In the genomic region with DNA sequence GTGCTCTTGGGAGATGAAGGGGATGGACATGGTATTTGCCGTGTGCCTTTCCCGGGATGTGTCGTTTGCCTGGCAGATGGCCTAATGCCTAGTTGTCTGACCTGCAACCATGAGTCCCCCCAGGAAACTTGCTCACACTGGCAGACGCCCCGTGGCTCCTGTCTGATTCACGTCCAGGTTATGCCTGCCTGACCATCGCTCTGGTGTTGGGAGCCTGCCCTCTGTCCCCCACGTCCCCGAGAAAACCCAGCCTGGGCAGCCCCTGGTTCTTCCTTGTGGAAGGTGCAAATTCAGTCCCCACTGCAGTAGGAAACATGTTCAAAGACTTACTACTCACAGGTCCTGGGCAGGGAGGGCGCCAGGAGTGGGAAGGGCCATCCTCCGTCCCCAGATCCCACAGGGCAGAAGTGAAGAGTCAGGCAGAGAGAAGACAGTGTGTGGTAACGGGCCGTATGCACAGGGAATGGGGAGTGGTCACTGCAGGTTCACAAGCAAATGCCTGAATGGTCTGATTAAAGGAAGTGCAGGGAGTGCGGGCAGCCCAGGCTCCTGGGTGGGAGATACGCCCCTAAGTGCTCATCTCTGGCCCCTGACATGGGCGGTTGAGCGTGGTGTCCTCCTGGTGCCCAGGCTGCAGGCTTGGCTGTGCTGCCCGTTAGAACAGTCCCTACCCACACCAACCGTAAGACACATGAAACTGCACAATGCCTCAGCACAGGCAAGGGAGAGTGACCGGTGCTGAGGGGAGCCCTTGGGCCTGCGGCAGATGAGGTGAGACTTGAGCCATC, we compare ENCODE assay signal across 14 cellular contexts. TPM values are rescaled to one million over a fixed set of nuclear protein-coding genes. Genes with fewer than 3 reads are reported as not detected.
DNase-seq lines count a peak whose midpoint lies in the region; ATAC-seq and TF ChIP-seq lines count a peak whose summit lies in the region.
"Had no signal": no experiment of that assay in that cellular context is flagged by ENCODE, and none has a peak within 500 bp of the region (broad histone marks: within the 10 kb centered on the region; RNA-seq: fewer than 3 reads in every experiment).

No MANE protein-coding gene starts in this region.

- POLR2A ChIA-PET in activated CD4-positive, alpha-beta T cell treated with anti-CD3 and anti-CD28 coated beads, Interleukin-2, amount 10 ng/mL, durations not matched to agents 7 days and 5 days (lab: Charles Lee) = no interaction called here

- H3K9me3 Mint-ChIP-seq in activated CD4-positive, alpha-beta T cell treated with anti-CD3 and anti-CD28 coated beads, Interleukin-2, amount 10 ng/mL, durations not matched to agents 7 days and 5 days = no peaks in the 10 kb centered on the region
- H3K9me3 Mint-ChIP-seq in activated T-helper 1 cell treated with anti-CD3 and anti-CD28 coated beads, Interleukin-12 subunit alpha, Interleukin-12 subunit beta, Interleukin-2, Interleukin-4 antibody, amounts not matched to agents 30 ng/mL and 10 ng/mL and 1 ng/mL, durations not matched to agents 14 hours and 24 hours and 36 hours = no peaks in the 10 kb centered on the region
- no peaks in the 10 kb centered on the region for H3K9me3 Mint-ChIP-seq in neural progenitor cell

- no peak overlapping the region for H2AFZ ChIP-seq in neural progenitor cell (replicated peaks)

- peak overlapping the region; percentile 91 for H3K27ac Mint-ChIP-seq in activated CD4-positive, alpha-beta T cell treated with anti-CD3 and anti-CD28 coated beads, Interleukin-2, amount 10 ng/mL, durations not matched to agents 7 days and 5 days
- H3K27ac Mint-ChIP-seq in activated T-helper 1 cell treated with anti-CD3 and anti-CD28 coated beads, Interleukin-12 subunit alpha, Interleukin-12 subunit beta, Interleukin-2, Interleukin-4 antibody, amounts not matched to agents 30 ng/mL and 10 ng/mL and 1 ng/mL, durations not matched to agents 14 hours and 24 hours and 36 hours = peak overlapping the region; percentile 72
- peak overlapping the region; percentile 65 for H3K27ac Mint-ChIP-seq in neural progenitor cell

- H3K27me3 ChIP-seq in neural progenitor cell = peaks cover 38% of the 10 kb centered on the region

- H3K27ac ChIP-seq in neural progenitor cell = no peak overlapping the region
- H3K27ac ChIP-seq: transverse colon, WERI-Rb-1 had no signal

- no peak for DNase-seq in activated CD4-positive, alpha-beta T cell treated with anti-CD3 and anti-CD28 coated beads, Interleukin-2, amount 10 ng/mL, durations not matched to agents 7 days and 5 days
- no peak for DNase-seq in activated CD4-positive, alpha-beta T cell treated with anti-CD3 and anti-CD28 coated beads, Interleukin-2, amount 50 U/mL, for 1 hour
- DNase-seq in activated T-helper 1 cell treated with anti-CD3 and anti-CD28 coated beads, Interleukin-12 subunit alpha, Interleukin-12 subunit beta, Interleukin-2, Interleukin-4 antibody, amounts not matched to agents 30 ng/mL and 10 ng/mL and 1 ng/mL, durations not matched to agents 14 hours and 24 hours and 36 hours (ENCODE audit: low spot score) = no peak
- DNase-seq in neural progenitor cell (ENCODE audit: low spot score) = no peak
- DNase-seq in UCSD-AML1 (lab: John Stamatoyannopoulos, UW; ENCODE audit: unreplicated experiment) = no peak
- DNase-seq: activated CD8-positive, alpha-beta memory T cell treated with anti-CD3 and anti-CD28 coated beads, Interleukin-2, amount 50 U/mL, for 4 hours; foreskin fibroblast; Kasumi-1; stimulated activated naive CD4-positive, alpha-beta T cell; transverse colon; WERI-Rb-1 had no signal

- H3K27me3 Mint-ChIP-seq in activated CD4-positive, alpha-beta T cell treated with anti-CD3 and anti-CD28 coated beads, Interleukin-2, amount 10 ng/mL, durations not matched to agents 7 days and 5 days = no peaks in the 10 kb centered on the region
- H3K27me3 Mint-ChIP-seq in activated T-helper 1 cell treated with anti-CD3 and anti-CD28 coated beads, Interleukin-12 subunit alpha, Interleukin-12 subunit beta, Interleukin-2, Interleukin-4 antibody, amounts not matched to agents 30 ng/mL and 10 ng/mL and 1 ng/mL, durations not matched to agents 14 hours and 24 hours and 36 hours (ENCODE audit: insufficient read depth) = no peaks in the 10 kb centered on the region
- peaks cover 23% of the 10 kb centered on the region for H3K27me3 Mint-ChIP-seq in neural progenitor cell (ENCODE audit: insufficient read depth, low read depth)

- H3K4me3 ChIP-seq in neural progenitor cell = no peak overlapping the region
- H3K4me3 ChIP-seq: smooth muscle cell, transverse colon had no signal

- peaks cover 13% of the 10 kb centered on the region for H3K4me1 ChIP-seq in neural progenitor cell

- H3K36me3 ChIP-seq in neural progenitor cell = no peaks in the 10 kb centered on the region
- H3K36me3 ChIP-seq: transverse colon, WERI-Rb-1 had no signal

- peaks cover 73% of the 10 kb centered on the region for H3K4me1 Mint-ChIP-seq in activated CD4-positive, alpha-beta T cell treated with anti-CD3 and anti-CD28 coated beads, Interleukin-2, amount 10 ng/mL, durations not matched to agents 7 days and 5 days
- H3K4me1 Mint-ChIP-seq in activated T-helper 1 cell treated with anti-CD3 and anti-CD28 coated beads, Interleukin-12 subunit alpha, Interleukin-12 subunit beta, Interleukin-2, Interleukin-4 antibody, amounts not matched to agents 30 ng/mL and 10 ng/mL and 1 ng/mL, durations not matched to agents 14 hours and 24 hours and 36 hours (ENCODE audit: low read depth) = peaks cover 38% of the 10 kb centered on the region
- no peaks in the 10 kb centered on the region for H3K4me1 Mint-ChIP-seq in neural progenitor cell

- TF ChIP-seq CTCF in neural progenitor cell (IDR thresholded peaks at IDR 0.05) = no peak

- intact Hi-C loops in activated T-helper 1 cell treated with anti-CD3 and anti-CD28 coated beads, Interleukin-12 subunit alpha, Interleukin-12 subunit beta, Interleukin-2, Interleukin-4 antibody, amounts not matched to agents 30 ng/mL and 10 ng/mL and 1 ng/mL, durations not matched to agents 14 hours and 24 hours and 36 hours (cut with micrococcal nuclease) = no loop called here

- no peak overlapping the region for H3K9ac ChIP-seq in neural progenitor cell

- no peaks in the 10 kb centered on the region for H3K79me2 ChIP-seq in neural progenitor cell (ENCODE audit: low read depth)

- peaks cover 7% of the 10 kb centered on the region for H4K20me1 ChIP-seq in neural progenitor cell (ENCODE audit: low read depth)

- H3K9me3 ChIP-seq in neural progenitor cell (ENCODE audit: low read depth) = no peaks in the 10 kb centered on the region
- H3K9me3 ChIP-seq: transverse colon had no signal

- ATAC-seq in GM19467 (IDR thresholded peaks at IDR 0.05; ENCODE audit: unreplicated experiment) = no peak

- peaks cover 5% of the 10 kb centered on the region for H3K36me3 Mint-ChIP-seq in activated CD4-positive, alpha-beta T cell treated with anti-CD3 and anti-CD28 coated beads, Interleukin-2, amount 10 ng/mL, durations not matched to agents 7 days and 5 days (ENCODE audit: low read depth)
- H3K36me3 Mint-ChIP-seq in activated T-helper 1 cell treated with anti-CD3 and anti-CD28 coated beads, Interleukin-12 subunit alpha, Interleukin-12 subunit beta, Interleukin-2, Interleukin-4 antibody, amounts not matched to agents 30 ng/mL and 10 ng/mL and 1 ng/mL, durations not matched to agents 14 hours and 24 hours and 36 hours (ENCODE audit: low read depth) = peaks cover 2% of the 10 kb centered on the region
- no peaks in the 10 kb centered on the region for H3K36me3 Mint-ChIP-seq in neural progenitor cell

- CTCF ChIA-PET in activated CD4-positive, alpha-beta T cell treated with anti-CD3 and anti-CD28 coated beads, Interleukin-2, amount 10 ng/mL, durations not matched to agents 7 days and 5 days (lab: Charles Lee) = interaction anchor here (1.1 to 1.5 kb wide), 2 partner anchors 10 to 20 kb away, joined by 3 to 4 read pairs; no protein-coding TSS in a partner anchor

- no peak overlapping the region for H3K4me2 ChIP-seq in neural progenitor cell
- H3K4me2 ChIP-seq: smooth muscle cell had no signal

- H3K4me3 Mint-ChIP-seq in activated CD4-positive, alpha-beta T cell treated with anti-CD3 and anti-CD28 coated beads, Interleukin-2, amount 10 ng/mL, durations not matched to agents 7 days and 5 days = peak overlapping the region; percentile 10
- H3K4me3 Mint-ChIP-seq in activated T-helper 1 cell treated with anti-CD3 and anti-CD28 coated beads, Interleukin-12 subunit alpha, Interleukin-12 subunit beta, Interleukin-2, Interleukin-4 antibody, amounts not matched to agents 30 ng/mL and 10 ng/mL and 1 ng/mL, durations not matched to agents 14 hours and 24 hours and 36 hours = peak overlapping the region; percentile 46
- H3K4me3 Mint-ChIP-seq in neural progenitor cell = no peak overlapping the region

- peaks cover 10% of the 10 kb centered on the region for H3F3A ChIP-seq in neural progenitor cell (ENCODE audit: low read depth)

RNA-seq across cellular contexts. Expression of gene SNAI3, which starts 4.2 kb away (rescaled TPM):
- 10 to 100 TPM; 21.0 to 24.2 TPM for total RNA-seq in activated CD4-positive, alpha-beta T cell treated with anti-CD3 and anti-CD28 coated beads, Interleukin-2, amount 10 ng/mL, durations not matched to agents 7 days and 5 days
- total RNA-seq in activated T-helper 1 cell treated with anti-CD3 and anti-CD28 coated beads, Interleukin-12 subunit alpha, Interleukin-12 subunit beta, Interleukin-2, Interleukin-4 antibody, amounts not matched to agents 30 ng/mL and 10 ng/mL and 1 ng/mL, durations not matched to agents 14 hours and 24 hours and 36 hours = 1.8 and 2.4 TPM in 2 replicates
- 0.71 TPM in 1 of 2 replicates, not detected in the other for total RNA-seq in neural progenitor cell (ENCODE audit: low replicate concordance)
- total RNA-seq: chondrocyte had no signal

RNA-seq across cellular contexts. Expression of gene RNF166, which starts 15.7 kb away (rescaled TPM):
- 100 to 1,000 TPM; 214 to 234 TPM for total RNA-seq in activated CD4-positive, alpha-beta T cell treated with anti-CD3 and anti-CD28 coated beads, Interleukin-2, amount 10 ng/mL, durations not matched to agents 7 days and 5 days
- 42.4 and 45.0 TPM in 2 replicates for total RNA-seq in activated T-helper 1 cell treated with anti-CD3 and anti-CD28 coated beads, Interleukin-12 subunit alpha, Interleukin-12 subunit beta, Interleukin-2, Interleukin-4 antibody, amounts not matched to agents 30 ng/mL and 10 ng/mL and 1 ng/mL, durations not matched to agents 14 hours and 24 hours and 36 hours
- 11.1 and 30.1 TPM in 2 replicates for total RNA-seq in neural progenitor cell (ENCODE audit: low replicate concordance)

RNA-seq across cellular contexts. Expression of gene CTU2, which starts 15.8 kb away (rescaled TPM):
- 10 to 100 TPM; 20.5 to 27.2 TPM for total RNA-seq in activated CD4-positive, alpha-beta T cell treated with anti-CD3 and anti-CD28 coated beads, Interleukin-2, amount 10 ng/mL, durations not matched to agents 7 days and 5 days
- 66.3 and 74.7 TPM in 2 replicates for total RNA-seq in activated T-helper 1 cell treated with anti-CD3 and anti-CD28 coated beads, Interleukin-12 subunit alpha, Interleukin-12 subunit beta, Interleukin-2, Interleukin-4 antibody, amounts not matched to agents 30 ng/mL and 10 ng/mL and 1 ng/mL, durations not matched to agents 14 hours and 24 hours and 36 hours
- 4.7 and 11.0 TPM in 2 replicates for total RNA-seq in neural progenitor cell (ENCODE audit: low replicate concordance)

RNA-seq across cellular contexts. Expression of gene MVD, which starts 27.6 kb away (rescaled TPM):
- total RNA-seq in activated CD4-positive, alpha-beta T cell treated with anti-CD3 and anti-CD28 coated beads, Interleukin-2, amount 10 ng/mL, durations not matched to agents 7 days and 5 days = 10 to 100 TPM; 65.3 to 72.3 TPM
- total RNA-seq in activated T-helper 1 cell treated with anti-CD3 and anti-CD28 coated beads, Interleukin-12 subunit alpha, Interleukin-12 subunit beta, Interleukin-2, Interleukin-4 antibody, amounts not matched to agents 30 ng/mL and 10 ng/mL and 1 ng/mL, durations not matched to agents 14 hours and 24 hours and 36 hours = 88.8 and 90.0 TPM in 2 replicates
- 12.7 and 53.7 TPM in 2 replicates for total RNA-seq in neural progenitor cell (ENCODE audit: low replicate concordance)

RNA-seq across cellular contexts. Expression of gene CYBA, which starts 39.7 kb away (rescaled TPM):
- 100 to 1,000 TPM; 486 to 586 TPM for total RNA-seq in activated CD4-positive, alpha-beta T cell treated with anti-CD3 and anti-CD28 coated beads, Interleukin-2, amount 10 ng/mL, durations not matched to agents 7 days and 5 days
- total RNA-seq in activated T-helper 1 cell treated with anti-CD3 and anti-CD28 coated beads, Interleukin-12 subunit alpha, Interleukin-12 subunit beta, Interleukin-2, Interleukin-4 antibody, amounts not matched to agents 30 ng/mL and 10 ng/mL and 1 ng/mL, durations not matched to agents 14 hours and 24 hours and 36 hours = 218 and 219 TPM in 2 replicates
- 29.9 and 101 TPM in 2 replicates for total RNA-seq in neural progenitor cell (ENCODE audit: low replicate concordance)
